Comparison of ENCODE assay signal across 18 cellular contexts in the genomic region with DNA sequence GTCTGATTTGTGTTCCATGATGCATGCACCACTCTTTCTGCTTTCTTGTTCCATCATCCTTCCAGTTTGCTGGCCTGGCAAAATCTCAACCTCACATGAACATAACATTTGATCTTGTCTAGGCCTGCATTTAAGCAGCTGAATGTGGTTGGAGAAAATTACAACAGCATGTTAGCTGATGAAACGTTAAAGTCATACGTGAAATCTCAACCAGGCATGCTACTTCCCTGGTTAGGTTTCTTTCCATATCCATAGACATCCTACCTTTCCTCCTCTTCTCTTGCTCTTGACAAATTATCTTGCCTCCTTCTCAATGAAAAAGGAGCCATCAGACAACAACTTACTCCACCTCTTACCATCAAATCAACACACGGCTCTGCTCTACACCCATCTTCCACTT.
"Had no signal": no experiment of that assay in that cellular context is flagged by ENCODE, and none has a peak within 500 bp of the region (broad histone marks: within the 10 kb centered on the region; RNA-seq: fewer than 3 reads in every experiment).

No MANE protein-coding gene starts in this region.

- H3K4me1 Mint-ChIP-seq: IgD-negative memory B cell had no signal

- H3K4me3 Mint-ChIP-seq: IgD-negative memory B cell had no signal

- H3K36me3 ChIP-seq: SJSA1 had no signal

- H3K27ac ChIP-seq: SJSA1, SK-N-MC had no signal

- FAIRE-seq: HTR-8/SVneo, RCC 7860 had no signal

- H3K4me3 ChIP-seq: SJSA1, SK-N-MC had no signal

- H3K4me1 ChIP-seq: SJSA1 had no signal

- H3K27me3 ChIP-seq: SJSA1 had no signal

- H3K27ac Mint-ChIP-seq: IgD-negative memory B cell had no signal

- DNase-seq: KBM-7, NCI-H1092 treated with DMSO at 0.1 percent for 48 hours, NCI-H1436, NCI-H187, NCI-H2029, NCI-H2081 treated with DMSO at 0.1 percent for 48 hours, NCI-H2227 treated with DMSO at 0.1 percent for 48 hours, NCI-H524, NCI-H526 treated with DMSO at 0.1 percent for 48 hours, NCI-H748 treated with DMSO at 0.1 percent for 48 hours, Right ventricle myocardium superior, RPMI8226, SIG-M5 had no signal

- H3K9me3 ChIP-seq: SJSA1 had no signal
